ENCODE assay signal across 19 cellular contexts in genomic region chr15:31453558-31454318, GRCh38.
DNase-seq lines count a peak whose midpoint lies in the region; ATAC-seq and TF ChIP-seq lines count a peak whose summit lies in the region.
"Had no signal": no experiment of that assay in that cellular context is flagged by ENCODE, and none has a peak within 500 bp of the region (broad histone marks: within the 10 kb centered on the region; RNA-seq: fewer than 3 reads in every experiment).

No MANE protein-coding gene starts in this region.

- no peaks in the 10 kb centered on the region for H4K20me1 ChIP-seq in OCI-LY7 (ENCODE audit: insufficient read depth, low read length)

- peak overlapping the region; percentile 53 for H3K4me2 ChIP-seq in OCI-LY7 (ENCODE audit: low read length)

- POLR2A ChIA-PET in activated naive CD8-positive, alpha-beta T cell treated with anti-CD3 and anti-CD28 coated beads, Interleukin-2, amount 10 ng/mL, durations not matched to agents 7 days and 5 days (lab: Charles Lee): no interaction called here
- POLR2A ChIA-PET in OCI-LY7 (lab: Charles Lee) (interaction anchor here (1.1 to 1.7 kb wide), 4 partner anchors 8 to 21 kb away, joined by 3 to 8 read pairs (median 4); no protein-coding TSS in a partner anchor), A673 (lab: Charles Lee; ENCODE audit: low non-redundant PET) (interaction anchor here (0.6 kb wide), 1 partner anchor 608 kb away, joined by 6 read pairs; no protein-coding TSS in a partner anchor)

- 96% methylated on average over 29 of the region's 29 CpGs for WGBS in suprapubic skin

- H3K27ac ChIP-seq in OCI-LY7 (ENCODE audit: low read depth, low read length, poor library complexity, severe bottlenecking) (peak overlapping the region; percentile 90), suprapubic skin (no peak overlapping the region), A673 (ENCODE audit: low read depth, low read length, poor library complexity, severe bottlenecking) (no peak overlapping the region)
- H3K27ac ChIP-seq: SJCRH30 had no signal

- peaks cover 34% of the 10 kb centered on the region; the same call in 1 of the 2 replicates for H3K9me3 ChIP-seq in OCI-LY7 (ENCODE audit: low read length)
- no peaks in the 10 kb centered on the region for H3K9me3 ChIP-seq in suprapubic skin
- no peaks in the 10 kb centered on the region for H3K9me3 ChIP-seq in A673 (ENCODE audit: low read depth, low read length, poor library complexity, severe bottlenecking)
- H3K9me3 ChIP-seq: SJCRH30 had no signal

- intact Hi-C loops in OCI-LY7 (cut with micrococcal nuclease; ENCODE audit: unreplicated experiment) (no loop called here), A673 (cut with micrococcal nuclease; ENCODE audit: unreplicated experiment) (no loop called here)

- CTCF ChIA-PET in OCI-LY7 (lab: Charles Lee; ENCODE audit: unreplicated experiment) (interaction anchor here (1.0 kb wide), 3 partner anchors 14 to 19 kb away, joined by 3 to 4 read pairs (median 3); no protein-coding TSS in a partner anchor), A673 (lab: Charles Lee) (no interaction called here)

- in situ Hi-C loops in G401 (cut with HindIII; ENCODE audit: low sequenced_read_pairs): no loop called here

- H3K4me1 Mint-ChIP-seq in activated naive CD8-positive, alpha-beta T cell treated with anti-CD3 and anti-CD28 coated beads, Interleukin-2, amount 10 ng/mL, durations not matched to agents 7 days and 5 days: peaks cover 8% of the 10 kb centered on the region
- H3K4me1 Mint-ChIP-seq in activated naive CD8-positive, alpha-beta T cell treated with anti-CD3 and anti-CD28 coated beads, Interleukin-2, amount 50 U/mL, for 24 hours: peaks cover 17% of the 10 kb centered on the region
- H3K4me1 Mint-ChIP-seq in nephron progenitor cell: peaks cover 6% of the 10 kb centered on the region

- TF ChIP-seq EP300 in suprapubic skin (IDR thresholded peaks at IDR 0.05): no peak

- no peak for TF ChIP-seq CTCF in OCI-LY7 (conservative IDR thresholded peaks at IDR 0.05; ENCODE audit: low read length)
- no peak for TF ChIP-seq CTCF in nephron progenitor cell (IDR thresholded peaks at IDR 0.05)
- no peak for TF ChIP-seq CTCF in suprapubic skin (IDR thresholded peaks at IDR 0.05)
- TF ChIP-seq CTCF in A673 (conservative IDR thresholded peaks at IDR 0.05; ENCODE audit: low read depth, low read length): no peak

- H3K4me1 ChIP-seq in OCI-LY7 (ENCODE audit: insufficient read depth, low read length, poor library complexity, severe bottlenecking) (peaks cover 87% of the 10 kb centered on the region), suprapubic skin (peaks cover 30% of the 10 kb centered on the region), A673 (ENCODE audit: insufficient read depth, low read length, poor library complexity, severe bottlenecking) (no peaks in the 10 kb centered on the region)
- H3K4me1 ChIP-seq: Caco-2, SJCRH30 had no signal

- no peaks in the 10 kb centered on the region for H3K27me3 Mint-ChIP-seq in activated naive CD8-positive, alpha-beta T cell treated with anti-CD3 and anti-CD28 coated beads, Interleukin-2, amount 10 ng/mL, durations not matched to agents 7 days and 5 days
- no peaks in the 10 kb centered on the region for H3K27me3 Mint-ChIP-seq in activated naive CD8-positive, alpha-beta T cell treated with anti-CD3 and anti-CD28 coated beads, Interleukin-2, amount 50 U/mL, for 24 hours
- H3K27me3 Mint-ChIP-seq in nephron progenitor cell (ENCODE audit: low read depth, poor library complexity): peaks cover 11% of the 10 kb centered on the region

- H3K9me3 Mint-ChIP-seq in activated naive CD8-positive, alpha-beta T cell treated with anti-CD3 and anti-CD28 coated beads, Interleukin-2, amount 10 ng/mL, durations not matched to agents 7 days and 5 days: peaks cover 11% of the 10 kb centered on the region
- H3K9me3 Mint-ChIP-seq in activated naive CD8-positive, alpha-beta T cell treated with anti-CD3 and anti-CD28 coated beads, Interleukin-2, amount 50 U/mL, for 24 hours: peaks cover 4% of the 10 kb centered on the region
- peaks cover 24% of the 10 kb centered on the region for H3K9me3 Mint-ChIP-seq in nephron progenitor cell

- ATAC-seq in activated naive CD8-positive, alpha-beta T cell treated with anti-CD3 and anti-CD28 coated beads, Interleukin-2, amount 10 ng/mL, durations not matched to agents 7 days and 5 days (ENCODE audit: low read depth): no peak
- ATAC-seq in activated naive CD8-positive, alpha-beta T cell treated with anti-CD3 and anti-CD28 coated beads, Interleukin-2, amount 50 U/mL, for 24 hours: no peak
- ATAC-seq: HCT116 had no signal

- no peaks in the 10 kb centered on the region for H3K79me2 ChIP-seq in OCI-LY7 (ENCODE audit: insufficient read depth, low read depth, low read length)

- H3K36me3 Mint-ChIP-seq in activated naive CD8-positive, alpha-beta T cell treated with anti-CD3 and anti-CD28 coated beads, Interleukin-2, amount 10 ng/mL, durations not matched to agents 7 days and 5 days: peaks cover 7% of the 10 kb centered on the region
- H3K36me3 Mint-ChIP-seq in activated naive CD8-positive, alpha-beta T cell treated with anti-CD3 and anti-CD28 coated beads, Interleukin-2, amount 50 U/mL, for 24 hours (ENCODE audit: low read depth): no peaks in the 10 kb centered on the region
- peaks cover 6% of the 10 kb centered on the region for H3K36me3 Mint-ChIP-seq in nephron progenitor cell (ENCODE audit: low read depth)
- H3K36me3 Mint-ChIP-seq: CD4-positive, CD25-positive, alpha-beta regulatory T cell had no signal

- H3K4me3 ChIP-seq in OCI-LY7 (ENCODE audit: low read depth, low read length, poor library complexity, severe bottlenecking) (no peak overlapping the region), suprapubic skin (no peak overlapping the region), A673 (ENCODE audit: low read depth, low read length, poor library complexity, severe bottlenecking) (no peak overlapping the region)
- H3K4me3 ChIP-seq: SJCRH30 had no signal

- H2AFZ ChIP-seq in OCI-LY7 (ENCODE audit: low read length): peak overlapping the region; percentile 63; the same call in 1 of the 2 replicates

- peaks cover 23% of the 10 kb centered on the region for H3K36me3 ChIP-seq in OCI-LY7 (ENCODE audit: insufficient read depth, low read length)
- H3K36me3 ChIP-seq in suprapubic skin: no peaks in the 10 kb centered on the region
- H3K36me3 ChIP-seq in A673 (ENCODE audit: insufficient read depth, low read length, poor library complexity, severe bottlenecking): no peaks in the 10 kb centered on the region
- H3K36me3 ChIP-seq: SJCRH30 had no signal

- no peaks in the 10 kb centered on the region for H3K9me2 ChIP-seq in OCI-LY7 (ENCODE audit: insufficient read depth, low read length)

- H3K27me3 ChIP-seq in suprapubic skin: no peaks in the 10 kb centered on the region
- H3K27me3 ChIP-seq in A673 (replicated peaks; ENCODE audit: insufficient read depth, low read depth, low read length, poor library complexity): no peaks in the 10 kb centered on the region
- H3K27me3 ChIP-seq: SJCRH30 had no signal

- no peak overlapping the region for H3K27ac Mint-ChIP-seq in activated naive CD8-positive, alpha-beta T cell treated with anti-CD3 and anti-CD28 coated beads, Interleukin-2, amount 10 ng/mL, durations not matched to agents 7 days and 5 days
- H3K27ac Mint-ChIP-seq in activated naive CD8-positive, alpha-beta T cell treated with anti-CD3 and anti-CD28 coated beads, Interleukin-2, amount 50 U/mL, for 24 hours: no peak overlapping the region
- peak overlapping the region; percentile 14 for H3K27ac Mint-ChIP-seq in nephron progenitor cell

- no peak overlapping the region for H3K4me3 Mint-ChIP-seq in activated naive CD8-positive, alpha-beta T cell treated with anti-CD3 and anti-CD28 coated beads, Interleukin-2, amount 10 ng/mL, durations not matched to agents 7 days and 5 days
- no peak overlapping the region for H3K4me3 Mint-ChIP-seq in activated naive CD8-positive, alpha-beta T cell treated with anti-CD3 and anti-CD28 coated beads, Interleukin-2, amount 50 U/mL, for 24 hours
- H3K4me3 Mint-ChIP-seq in nephron progenitor cell: no peak overlapping the region
- H3K4me3 Mint-ChIP-seq: CD4-positive, CD25-positive, alpha-beta regulatory T cell had no signal

- DNase-seq in activated naive CD8-positive, alpha-beta T cell treated with anti-CD3 and anti-CD28 coated beads, Interleukin-2, amount 10 ng/mL, durations not matched to agents 7 days and 5 days: peak; percentile 7
- no peak for DNase-seq in activated naive CD8-positive, alpha-beta T cell treated with anti-CD3 and anti-CD28 coated beads, Interleukin-2, amount 50 U/mL, for 24 hours
- no peak for DNase-seq in OCI-LY7 (ENCODE audit: low spot score)
- DNase-seq in nephron progenitor cell: no peak
- peak; percentile 18 to 58 for DNase-seq in suprapubic skin (ENCODE audit: low spot score in 2 of 2)
- no peak for DNase-seq in SKM-1 treated with dmso at 0.1 percent for 144 hours (lab: John Stamatoyannopoulos, UW; ENCODE audit: unreplicated experiment)
- DNase-seq in G401 (ENCODE audit: low spot score): no peak
- DNase-seq in A673 (ENCODE audit: low spot score): no peak
- DNase-seq: Caco-2; CD4-positive, CD25-positive, alpha-beta regulatory T cell; KBM-7; NCI-H1436; NCI-H2029 treated with DMSO at 0.1 percent for 48 hours; NCI-H2171 treated with DMSO at 0.1 percent for 48 hours; NCI-H446 treated with DMSO at 0.1 percent for 48 hours; NK-92 treated with Interleukin-12 subunit alpha and Interleukin-12 subunit beta, amount 100 ng/mL, for 24 hours; RPMI8226; SJCRH30 had no signal

- BruUV-seq in OCI-LY7 (replicated peaks; lab: Mats Ljungman, UMichigan): no TSS peak
- no TSS peak for BruUV-seq in A673 (replicated peaks; lab: Mats Ljungman, UMichigan)

- no peak for TF ChIP-seq POLR2A in suprapubic skin (IDR thresholded peaks at IDR 0.05)

Comparison
In these comparisons a context has a peak if more than half of its experiments do, and no peak if none do; other contexts are left out.
1. DNase-seq: peak in activated naive CD8-positive, alpha-beta T cell treated with anti-CD3 and anti-CD28 coated beads, Interleukin-2, amount 10 ng/mL, durations not matched to agents 7 days and 5 days (single experiment) and suprapubic skin (2 of 2); none in activated naive CD8-positive, alpha-beta T cell treated with anti-CD3 and anti-CD28 coated beads, Interleukin-2, amount 50 U/mL, for 24 hours (single experiment), OCI-LY7 (single experiment), nephron progenitor cell (single experiment), SKM-1 treated with dmso at 0.1 percent for 144 hours (single experiment), G401 (single experiment) and A673 (single experiment).